In genomic region chr15:39506146-39506545, GRCh38 we compare ENCODE assay signal across 21 cellular contexts.
DNase-seq lines count a peak whose midpoint lies in the region; ATAC-seq, FAIRE-seq and TF ChIP-seq lines count a peak whose summit lies in the region.
"Had no signal": no experiment of that assay in that cellular context is flagged by ENCODE, and none has a peak within 500 bp of the region (broad histone marks: within the 10 kb centered on the region; RNA-seq: fewer than 3 reads in every experiment).

No MANE protein-coding gene starts in this region.

- H3K27ac Mint-ChIP-seq in astrocyte (ENCODE audit: unreplicated experiment), result no peak overlapping the region
- H3K27ac Mint-ChIP-seq: CD4-positive, alpha-beta T cell had no signal

- no peak overlapping the region for H2AK9ac ChIP-seq in IMR-90 (replicated peaks; ENCODE audit: low read depth, low read length, poor library complexity)

- no peak overlapping the region for H3K9ac ChIP-seq in IMR-90 (ENCODE audit: low read depth, low read length)
- H3K9ac ChIP-seq in astrocyte (ENCODE audit: low read length), result no peak overlapping the region
- H3K9ac ChIP-seq: BLaER1 had no signal

- peak overlapping the region; percentile 49 for H3K18ac ChIP-seq in IMR-90 (ENCODE audit: low read depth, low read length)

- peak overlapping the region; percentile 51; the same call in 1 of the 2 replicates for H2BK120ac ChIP-seq in IMR-90 (ENCODE audit: low read depth, low read length)

- dilution Hi-C loops in IMR-90 (cut with HindIII; ENCODE audit: low sequenced_read_pairs, unreplicated experiment), result no loop called here

- H3K4me2 ChIP-seq in IMR-90 (ENCODE audit: low read depth, low read length) (no peak overlapping the region), astrocyte (ENCODE audit: low read length) (no peak overlapping the region)
- H3K4me2 ChIP-seq: BLaER1 had no signal

- H3K56ac ChIP-seq in IMR-90 (ENCODE audit: extremely low read depth, insufficient read depth, low read length), result no peak overlapping the region

- H3K27ac ChIP-seq in IMR-90 (ENCODE audit: insufficient read depth, low read length) (no peak overlapping the region), astrocyte (ENCODE audit: low read depth, low read length) (peak overlapping the region; percentile 29), vagina (no peak overlapping the region)
- H3K27ac ChIP-seq: BLaER1 had no signal

- no peaks in the 10 kb centered on the region for H3K36me3 Mint-ChIP-seq in astrocyte (ENCODE audit: low read depth, unreplicated experiment)

- no peaks in the 10 kb centered on the region for H3K9me3 Mint-ChIP-seq in astrocyte (ENCODE audit: unreplicated experiment)
- H3K9me3 Mint-ChIP-seq: CD4-positive, alpha-beta T cell had no signal

- peaks cover 25% of the 10 kb centered on the region for H3K4me1 ChIP-seq in IMR-90 (ENCODE audit: control insufficient read depth, insufficient read depth, low read length)
- H3K4me1 ChIP-seq in astrocyte (ENCODE audit: insufficient read depth, low read length), result peaks cover 41% of the 10 kb centered on the region
- H3K4me1 ChIP-seq in vagina, result peaks cover 17% of the 10 kb centered on the region
- H3K4me1 ChIP-seq: BLaER1, Caco-2 had no signal

- no peak overlapping the region for H3K4me3 ChIP-seq in IMR-90 (ENCODE audit: insufficient read depth, low read depth, low read length)
- H3K4me3 ChIP-seq in astrocyte (ENCODE audit: insufficient read depth, low read depth, low read length), result no peak overlapping the region
- H3K4me3 ChIP-seq in vagina, result no peak overlapping the region
- H3K4me3 ChIP-seq: BLaER1, GM12878 had no signal

- intact Hi-C loops in IMR-90 (cut with micrococcal nuclease), result no loop called here
- intact Hi-C loops in vagina (cut with DNase I), result no loop called here

- 0 out of 2 replicates have a peak overlapping the region, but pooled peaks have one; percentile 62 for H2AK5ac ChIP-seq in IMR-90 (ENCODE audit: low read depth, low read length)

- no peaks in the 10 kb centered on the region for H3K79me2 ChIP-seq in astrocyte (ENCODE audit: insufficient read depth, low read length)

- peak overlapping the region; percentile 31 for H2BK5ac ChIP-seq in IMR-90 (ENCODE audit: low read depth, low read length, poor library complexity, severe bottlenecking)

- no peak for TF ChIP-seq RAD21 in IMR-90 (IDR thresholded peaks at IDR 0.05; ENCODE audit: low read length)

- ATAC-seq in IMR-90 (ENCODE audit: low read depth) (no peak), HG03108 (IDR thresholded peaks at IDR 0.05; ENCODE audit: unreplicated experiment) (no peak), HG03520 (IDR thresholded peaks at IDR 0.05; ENCODE audit: unreplicated experiment) (no peak)
- ATAC-seq: GM12878, SK-N-SH treated with all-trans-retinoic acid at 6 μM for 48 hours had no signal

- no peak overlapping the region for H3K4me3 Mint-ChIP-seq in astrocyte (ENCODE audit: unreplicated experiment)
- H3K4me3 Mint-ChIP-seq: CD4-positive, alpha-beta T cell had no signal

- 0 out of 2 replicates have a peak overlapping the region, but pooled peaks have one; percentile 25 for H4K5ac ChIP-seq in IMR-90 (ENCODE audit: low read depth, low read length)

- no peak overlapping the region for H3K23ac ChIP-seq in IMR-90 (ENCODE audit: low read depth, low read length)

- DNase-seq in IMR-90 (peak; percentile 61), astrocyte (ENCODE audit: low read depth) (peak; percentile 91), foreskin melanocyte (peak; percentile 79), vagina (ENCODE audit: extremely low spot score in 2 of 2) (no peak), pons (ENCODE audit: low spot score) (no peak)
- DNase-seq: Caco-2; CD4-positive, alpha-beta T cell; DMS 273 treated with DMSO at 0.1 percent for 48 hours; DMS79 treated with DMSO at 0.1 percent for 48 hours; GOT3; HCEC 1CT; Karpas-422; NCI-H1048; NCI-H1417 treated with DMSO at 0.1 percent for 48 hours; NCI-H187; SIG-M5 had no signal

- H3K27me3 ChIP-seq in IMR-90 (ENCODE audit: control insufficient read depth, insufficient read depth, low read length), result no peaks in the 10 kb centered on the region
- no peaks in the 10 kb centered on the region for H3K27me3 ChIP-seq in astrocyte (ENCODE audit: insufficient read depth, low read length)
- H3K27me3 ChIP-seq in vagina, result no peaks in the 10 kb centered on the region
- H3K27me3 ChIP-seq: BLaER1 had no signal

- FAIRE-seq in astrocyte (lab: Jason Lieb, UNC), result peak; percentile 97
- FAIRE-seq: GM12878 had no signal

- H3K4ac ChIP-seq in IMR-90 (ENCODE audit: low read depth, low read length), result peak overlapping the region; percentile 3; the same call in 1 of the 2 replicates

- peak overlapping the region; percentile 67; the same call in 1 of the 3 replicates for H2BK15ac ChIP-seq in IMR-90 (ENCODE audit: low read depth, low read length)

- no peak for TF ChIP-seq POLR2A in IMR-90 (IDR thresholded peaks at IDR 0.05; ENCODE audit: low read depth, low read length)
- no peak for TF ChIP-seq POLR2A in vagina (IDR thresholded peaks at IDR 0.05)

- H3K4me1 Mint-ChIP-seq in astrocyte (ENCODE audit: low read depth, unreplicated experiment), result peaks cover 33% of the 10 kb centered on the region

- CTCF ChIA-PET in IMR-90 (lab: Yijun Ruan, JAX), result no interaction called here

- H4K91ac ChIP-seq in IMR-90 (ENCODE audit: insufficient read depth, low read depth, low read length), result no peak overlapping the region

- POLR2A ChIA-PET in IMR-90 (lab: Charles Lee; ENCODE audit: unreplicated experiment), result no interaction called here

- TF ChIP-seq CTCF in IMR-90 (conservative IDR thresholded peaks at IDR 0.05; ENCODE audit: low read depth, low read length) (no peak), astrocyte (IDR thresholded peaks at IDR 0.05; ENCODE audit: insufficient read depth, low read depth, low read length) (no peak), vagina (IDR thresholded peaks at IDR 0.05) (no peak)

- no peaks in the 10 kb centered on the region for H3K9me3 ChIP-seq in IMR-90 (ENCODE audit: control insufficient read depth, insufficient read depth, low read length)
- no peaks in the 10 kb centered on the region for H3K9me3 ChIP-seq in astrocyte (ENCODE audit: insufficient read depth, low read depth, low read length)
- H3K9me3 ChIP-seq in vagina, result no peaks in the 10 kb centered on the region
- H3K9me3 ChIP-seq: BLaER1, Caco-2 had no signal

- no peak overlapping the region for H2AFZ ChIP-seq in IMR-90 (replicated peaks; ENCODE audit: low read length, poor library complexity)
- no peak overlapping the region for H2AFZ ChIP-seq in astrocyte (ENCODE audit: low read depth, low read length)

- H4K20me1 ChIP-seq in IMR-90 (ENCODE audit: insufficient read depth, low read length), result no peaks in the 10 kb centered on the region
- no peaks in the 10 kb centered on the region for H4K20me1 ChIP-seq in astrocyte (ENCODE audit: insufficient read depth, low read length)
- H4K20me1 ChIP-seq: BLaER1 had no signal

- H3K79me1 ChIP-seq in IMR-90 (ENCODE audit: low read depth in 1 of 2, low read length in 2 of 2), result no peaks in the 10 kb centered on the region

- H2BK20ac ChIP-seq in IMR-90 (ENCODE audit: low read depth, low read length), result peak overlapping the region; percentile 69; the same call in 1 of the 2 replicates

- H3K36me3 ChIP-seq in IMR-90 (ENCODE audit: control insufficient read depth, insufficient read depth, low read length) (no peaks in the 10 kb centered on the region), astrocyte (ENCODE audit: insufficient read depth, low read length) (no peaks in the 10 kb centered on the region), vagina (no peaks in the 10 kb centered on the region)
- H3K36me3 ChIP-seq: BLaER1 had no signal

- in situ Hi-C loops in IMR-90 (cut with MboI; ENCODE audit: low sequenced_read_pairs), result no loop called here

- no TSS peak for BruUV-seq in IMR-90 (replicated peaks; lab: Mats Ljungman, UMichigan)

- no CpG with 5 or more reads among the region's 1 CpG for WGBS in IMR-90 (ENCODE audit: extremely low coverage in 2 of 2, insufficient read length in 1 of 2), 2 experiments

- no peak overlapping the region; a peak in 1 of 4 replicates for H4K8ac ChIP-seq in IMR-90 (ENCODE audit: low read depth in 2 of 2, low read length in 2 of 2)

- no peaks in the 10 kb centered on the region for H3K27me3 Mint-ChIP-seq in astrocyte (ENCODE audit: low read depth, unreplicated experiment)

- H3K14ac ChIP-seq in IMR-90 (replicated peaks; ENCODE audit: low read depth, low read length), result no peak overlapping the region; the same call in 1 of the 2 replicates

- H3K9me1 ChIP-seq in IMR-90 (ENCODE audit: insufficient read depth, low read length), result peaks cover 21% of the 10 kb centered on the region

TF ChIP-seq in IMR-90, 13 proteins besides CTCF, POLR2A, EP300 and RAD21:
- TF ChIP-seq MAFK (IDR thresholded peaks at IDR 0.05; ENCODE audit: low read depth, low read length), result no peak
- TF ChIP-seq RFX5 (IDR thresholded peaks at IDR 0.05; ENCODE audit: low read depth, low read length), result no peak
- TF ChIP-seq CEBPB (IDR thresholded peaks at IDR 0.05; ENCODE audit: low read depth, low read length), result peak; percentile 53; the same call in 1 of the 2 replicates

Comparison
In these comparisons a context has a peak if more than half of its experiments do, and no peak if none do; other contexts are left out.
1. DNase-seq: peak in IMR-90 (single experiment), astrocyte (single experiment) and foreskin melanocyte (single experiment); none in vagina (0 of 2) and pons (single experiment).